1 cellular context compared by ENCODE assay signal in the genomic region with DNA sequence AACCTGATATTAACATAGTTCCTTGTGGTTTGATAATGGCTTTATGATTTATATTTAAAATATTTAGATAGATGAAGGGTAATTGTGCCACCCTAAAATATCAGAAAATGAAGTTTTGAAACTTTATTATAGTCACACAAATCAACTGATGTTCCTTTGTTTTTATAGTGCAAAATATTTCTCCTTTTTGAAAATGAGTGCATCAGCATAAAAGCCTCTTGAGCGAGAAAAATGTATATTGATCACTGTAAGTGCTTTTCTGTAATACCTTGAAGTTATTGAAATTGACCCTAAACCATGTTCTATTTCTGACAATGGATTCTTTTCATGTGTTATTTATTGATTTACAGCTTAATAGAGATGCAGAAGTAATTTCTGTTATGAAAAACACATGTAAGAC.
TF ChIP-seq lines count a peak whose summit lies in the region.

No MANE protein-coding gene starts in this region.

TF ChIP-seq in A549, 52 proteins besides CTCF, POLR2A, EP300 and RAD21 (continued from another document):
- no peak for TF ChIP-seq ZC3H11A (IDR thresholded peaks at IDR 0.05)
TF ChIP-seq in A549: peak in this region for 1.
